Comparison of ENCODE assay signal across 16 cellular contexts in the genomic region with DNA sequence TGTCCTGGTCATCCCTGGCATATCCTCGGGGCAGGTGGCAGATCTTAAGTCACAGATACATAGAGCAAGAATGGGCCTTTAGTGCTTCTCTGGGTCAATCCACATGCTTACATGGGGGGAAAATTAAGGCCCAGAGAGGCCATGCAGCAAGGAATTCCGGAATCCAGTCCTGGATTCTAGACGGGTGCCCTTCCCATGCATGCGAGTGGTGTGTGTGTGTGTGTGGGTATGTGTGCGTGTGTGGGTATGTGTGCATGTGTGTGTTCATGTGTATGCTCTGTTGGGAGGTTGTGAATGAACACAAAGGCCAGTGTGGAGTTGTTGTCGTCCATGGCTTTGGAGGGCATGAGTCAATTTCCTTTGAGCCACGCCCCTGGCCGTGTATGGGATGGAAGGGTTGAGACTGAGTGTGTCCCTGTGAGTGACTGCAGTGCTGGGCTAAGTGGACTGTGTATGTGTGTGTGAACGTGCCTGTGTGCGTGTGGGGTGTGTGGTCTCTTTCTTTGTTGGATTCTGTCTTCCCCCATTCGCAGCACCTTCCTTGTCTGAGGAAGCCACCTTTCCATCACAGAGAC. TPM values are rescaled to one million over a fixed set of nuclear protein-coding genes. Genes with fewer than 3 reads are reported as not detected.
DNase-seq lines count a peak whose midpoint lies in the region; ATAC-seq, FAIRE-seq and TF ChIP-seq lines count a peak whose summit lies in the region.
"Had no signal": no experiment of that assay in that cellular context is flagged by ENCODE, and none has a peak within 500 bp of the region (broad histone marks: within the 10 kb centered on the region; RNA-seq: fewer than 3 reads in every experiment).

No MANE protein-coding gene starts in this region.

- no peak overlapping the region for H3K4me3 ChIP-seq in BLaER1
- no peak overlapping the region for H3K4me3 ChIP-seq in keratinocyte (ENCODE audit: control insufficient read depth in 2 of 3, extremely low read depth in 1 of 3, insufficient read depth in 2 of 3, low read depth in 1 of 3, low read length in 3 of 3)
- H3K4me3 ChIP-seq: SK-N-MC had no signal

- DNase-seq in HK-2 (ENCODE audit: unreplicated experiment) = peak; percentile 34
- peak; percentile 12 for DNase-seq in amniotic epithelial cell (ENCODE audit: low read depth)
- DNase-seq in keratinocyte (ENCODE audit: low read depth, low spot score) = no peak
- DNase-seq in stimulated activated CD4-positive, alpha-beta T cell treated with anti-CD3 and anti-CD28 coated beads, Interleukin-4, amount 100 ng/mL, for 1 hour = no peak
- DNase-seq in NCI-H2227 treated with DMSO at 0.1 percent for 48 hours (lab: John Stamatoyannopoulos, UW) = no peak
- no peak for DNase-seq in NCI-H510A treated with DMSO at 0.1 percent for 48 hours (lab: John Stamatoyannopoulos, UW)
- DNase-seq: activated CD4-positive, alpha-beta T cell treated with anti-CD3 and anti-CD28 coated beads, Interleukin-2, amount 10 ng/mL, durations not matched to agents 7 days and 5 days; activated naive CD4-positive, alpha-beta T cell treated with Interleukin-2 at 50 U/mL for 16 hours; CD8-positive, alpha-beta memory T cell; effector CD8-positive, alpha-beta T cell; hypothalamus; NCI-H524 had no signal

- no peaks in the 10 kb centered on the region for H3K79me2 ChIP-seq in keratinocyte (ENCODE audit: control insufficient read depth, insufficient read depth, low read length)

- dilution Hi-C loops in keratinocyte (cut with MboI; ENCODE audit: extremely low pct_ligation_motif_present, low sequenced_read_pairs) = no loop called here

- H3K9me3 ChIP-seq in BLaER1 (no peaks in the 10 kb centered on the region), keratinocyte (ENCODE audit: control insufficient read depth, low read depth, low read length) (no peaks in the 10 kb centered on the region)

- H3K9me1 ChIP-seq in keratinocyte (ENCODE audit: control insufficient read depth, extremely low read depth, insufficient read depth, low read length) = no peaks in the 10 kb centered on the region

- ATAC-seq in HG03457 (IDR thresholded peaks at IDR 0.05; ENCODE audit: unreplicated experiment) = no peak

- peak; percentile 83 for FAIRE-seq in keratinocyte (lab: Jason Lieb, UNC)
- FAIRE-seq: GM19239 had no signal

- H3K27me3 ChIP-seq in BLaER1 (peaks cover 21% of the 10 kb centered on the region), keratinocyte (ENCODE audit: control insufficient read depth, extremely low read depth, insufficient read depth, low read length) (peaks cover 19% of the 10 kb centered on the region)

- H3K4me1 ChIP-seq in BLaER1 (peaks cover 35% of the 10 kb centered on the region), keratinocyte (ENCODE audit: control insufficient read depth, extremely low read depth, insufficient read depth, low read length) (peaks cover 6% of the 10 kb centered on the region)

- H2AFZ ChIP-seq in keratinocyte (ENCODE audit: control insufficient read depth, low read length) = no peak overlapping the region

- H3K36me3 ChIP-seq in BLaER1 (no peaks in the 10 kb centered on the region), keratinocyte (ENCODE audit: control insufficient read depth in 2 of 2, extremely low read depth in 1 of 2, insufficient read depth in 2 of 2, low read length in 2 of 2) (no peaks in the 10 kb centered on the region)

- no peak overlapping the region for H3K9ac ChIP-seq in BLaER1
- H3K9ac ChIP-seq in keratinocyte (ENCODE audit: control insufficient read depth, extremely low read depth, insufficient read depth, low read length) = no peak overlapping the region

- H4K20me1 ChIP-seq in BLaER1 (no peaks in the 10 kb centered on the region), keratinocyte (ENCODE audit: control insufficient read depth, extremely low read depth, insufficient read depth, low read length) (no peaks in the 10 kb centered on the region)

- H3K27ac ChIP-seq in BLaER1 (no peak overlapping the region), keratinocyte (ENCODE audit: control insufficient read depth, insufficient read depth, low read length) (no peak overlapping the region)
- H3K27ac ChIP-seq: SK-N-MC had no signal

- H3K4me2 ChIP-seq in BLaER1 = peak overlapping the region; percentile 54
- no peak overlapping the region for H3K4me2 ChIP-seq in keratinocyte (ENCODE audit: control insufficient read depth, extremely low read depth, insufficient read depth, low read depth, low read length)

- no peak for TF ChIP-seq CTCF in keratinocyte (optimal IDR thresholded peaks at IDR 0.05 in 1 of 3, IDR thresholded peaks at IDR 0.05 in 1 of 3, conservative IDR thresholded peaks at IDR 0.05 in 1 of 3; ENCODE audit: extremely low read depth in 1 of 3, insufficient read depth in 2 of 3, low read length in 3 of 3)

RNA-seq across cellular contexts. Expression of a gene that starts 33.4 kb away (rescaled TPM):
- polyA plus RNA-seq in keratinocyte = 407 to 443 TPM (median 408 TPM) in 3 replicates
- polyA plus RNA-seq in keratinocyte (2011; ENCODE audit: low read depth) = 273 TPM
- polyA plus RNA-seq in keratinocyte (2011; cell fraction: cytosol; rRNA removed) = 360 and 419 TPM in 2 replicates
- polyA plus RNA-seq in keratinocyte (2011; cell fraction: nucleus; rRNA removed) = 391 and 401 TPM in 2 replicates
- polyA plus RNA-seq in keratinocyte (2012; ENCODE audit: low replicate concordance) = 234 and 254 TPM in 2 replicates
- 322 to 527 TPM (median 490 TPM) in 3 replicates for polyA minus RNA-seq in keratinocyte
- polyA minus RNA-seq in keratinocyte (2011; cell fraction: cytosol; rRNA and poly(A)+ RNA removed) = 345 TPM
- 153 and 187 TPM in 2 replicates for polyA minus RNA-seq in keratinocyte (2011; cell fraction: nucleus; rRNA and poly(A)+ RNA removed)

RNA-seq across cellular contexts. Expression of a gene that starts 55.5 kb away (rescaled TPM):
- polyA plus RNA-seq in keratinocyte = 0.54 to 1.9 TPM (median 0.71 TPM) in 3 replicates
- 0.56 TPM for polyA plus RNA-seq in keratinocyte (2011; ENCODE audit: low read depth)
- 0.79 and 1.1 TPM in 2 replicates for polyA plus RNA-seq in keratinocyte (2011; cell fraction: cytosol; rRNA removed)
- polyA plus RNA-seq in keratinocyte (2011; cell fraction: nucleus; rRNA removed) = 2.0 and 2.3 TPM in 2 replicates
- 1.4 and 2.1 TPM in 2 replicates for polyA plus RNA-seq in keratinocyte (2012; ENCODE audit: low replicate concordance)
- 1.3 to 5.1 TPM (median 1.8 TPM) in 3 replicates for polyA minus RNA-seq in keratinocyte
- not detected for polyA minus RNA-seq in keratinocyte (2011; cell fraction: cytosol; rRNA and poly(A)+ RNA removed)
- polyA minus RNA-seq in keratinocyte (2011; cell fraction: nucleus; rRNA and poly(A)+ RNA removed) = 1.6 and 2.2 TPM in 2 replicates

Comparison
In these comparisons a context has a peak if more than half of its experiments do, and no peak if none do; other contexts are left out.
1. DNase-seq: peak in HK-2 (single experiment) and amniotic epithelial cell (single experiment); none in keratinocyte (single experiment), stimulated activated CD4-positive, alpha-beta T cell treated with anti-CD3 and anti-CD28 coated beads, Interleukin-4, amount 100 ng/mL, for 1 hour (single experiment), NCI-H2227 treated with DMSO at 0.1 percent for 48 hours (single experiment) and NCI-H510A treated with DMSO at 0.1 percent for 48 hours (single experiment).